8 cellular contexts compared by ENCODE assay signal in the genomic region with DNA sequence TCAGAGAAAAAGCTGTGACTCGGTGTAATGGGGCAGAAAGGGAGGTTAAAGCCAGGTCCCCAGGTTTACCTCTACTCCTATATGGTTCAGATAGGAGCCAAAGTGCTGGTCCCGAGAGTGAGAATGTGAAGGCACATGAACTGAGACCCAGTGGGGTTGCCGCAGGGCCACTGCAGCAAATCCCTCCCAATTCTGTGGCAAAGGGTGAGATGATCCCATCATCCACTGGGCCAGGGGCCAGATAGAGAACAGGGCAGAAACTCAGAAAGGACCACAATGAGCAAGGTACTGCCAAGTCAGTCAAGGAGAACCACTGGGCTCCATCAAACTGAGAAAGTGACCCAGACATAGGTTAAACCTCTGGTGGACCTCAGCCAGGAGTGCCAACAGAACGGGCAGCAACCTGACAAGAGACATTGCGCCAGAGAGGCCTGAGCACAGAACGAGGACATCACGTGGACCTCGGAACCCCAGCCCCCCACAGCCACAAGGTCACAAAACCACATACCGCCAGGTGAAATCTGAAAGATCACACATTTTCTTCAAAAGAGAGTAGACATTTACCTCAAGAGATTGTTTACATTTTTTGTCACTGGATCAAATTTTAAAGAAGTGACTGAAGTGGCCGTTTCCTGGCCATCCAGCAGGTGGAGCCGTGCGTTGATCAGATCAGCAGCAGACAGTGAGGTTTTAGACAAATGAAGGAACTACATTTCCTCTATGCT. TPM values are rescaled to one million over a fixed set of nuclear protein-coding genes. Genes with fewer than 3 reads are reported as not detected.
DNase-seq lines count a peak whose midpoint lies in the region; ATAC-seq and TF ChIP-seq lines count a peak whose summit lies in the region.

No MANE protein-coding gene starts in this region.

- intact Hi-C loops in esophagus muscularis mucosa (cut with DNase I), result loop anchor here (1.0 to 10.0 kb wide), 2 partner anchors 32 to 161 kb away; partner anchors contain the start of gene TM7SF3

- H2AFZ ChIP-seq in OCI-LY1 (ENCODE audit: low read length), result peak overlapping the region; percentile 73

- no peaks in the 10 kb centered on the region for H3K36me3 Mint-ChIP-seq in nephron (ENCODE audit: low read depth)

- H3K4me3 Mint-ChIP-seq in nephron, result no peak overlapping the region
- H3K4me3 Mint-ChIP-seq in stimulated activated naive CD8-positive, alpha-beta T cell treated with anti-CD3 and anti-CD28 coated beads, Interleukin-15, amount 100 ng/mL, for 72 hours, result no peak overlapping the region

- H3F3A ChIP-seq in OCI-LY1 (ENCODE audit: insufficient read depth, low read length), result 0 out of 2 replicates have a peak, but pooled peaks cover 4% of the 10 kb centered on the region

- 43% methylated on average over 9 of the region's 12 CpGs for WGBS in esophagus muscularis mucosa

- TF ChIP-seq POLR2A in esophagus muscularis mucosa (IDR thresholded peaks at IDR 0.05; ENCODE audit: low read depth), result no peak

- H4K20me1 ChIP-seq in OCI-LY1 (ENCODE audit: insufficient read depth, low read length), result no peaks in the 10 kb centered on the region

- no peaks in the 10 kb centered on the region for H3K9me3 Mint-ChIP-seq in nephron
- no peaks in the 10 kb centered on the region for H3K9me3 Mint-ChIP-seq in stimulated activated naive CD8-positive, alpha-beta T cell treated with anti-CD3 and anti-CD28 coated beads, Interleukin-15, amount 100 ng/mL, for 72 hours

- no peaks in the 10 kb centered on the region for H3K79me2 ChIP-seq in OCI-LY1 (ENCODE audit: insufficient read depth, low read length)

- no peak for TF ChIP-seq EP300 in esophagus muscularis mucosa (IDR thresholded peaks at IDR 0.05)

- peak; percentile 71 for ATAC-seq in GM19043 (IDR thresholded peaks at IDR 0.05; ENCODE audit: low read depth, unreplicated experiment)
- peak; percentile 91 for ATAC-seq in stimulated activated naive CD8-positive, alpha-beta T cell treated with anti-CD3 and anti-CD28 coated beads, Interleukin-15, amount 100 ng/mL, for 72 hours

- H3K9ac ChIP-seq in OCI-LY1 (ENCODE audit: low read length), result peak overlapping the region; percentile 3; the same call in 1 of the 2 replicates

- H3K36me3 ChIP-seq in OCI-LY1 (ENCODE audit: insufficient read depth, low read length) (no peaks in the 10 kb centered on the region), esophagus muscularis mucosa (no peaks in the 10 kb centered on the region)

- no peak overlapping the region for H3K27ac Mint-ChIP-seq in nephron
- no peak overlapping the region for H3K27ac Mint-ChIP-seq in stimulated activated naive CD8-positive, alpha-beta T cell treated with anti-CD3 and anti-CD28 coated beads, Interleukin-15, amount 100 ng/mL, for 72 hours

- H3K27ac ChIP-seq in OCI-LY1 (ENCODE audit: low read depth, low read length, poor library complexity, severe bottlenecking) (peak overlapping the region; percentile 63), esophagus muscularis mucosa (replicated peaks in 1 of 4) (no peak overlapping the region)

- DNase-seq in AML-193 (lab: John Stamatoyannopoulos, UW) (peak; percentile 78 to 86), HT-29 (ENCODE audit: low spot score) (peak; percentile 78), activated T-cell treated with anti-CD3 and anti-CD28 coated beads for 48 hours (ENCODE audit: low read depth) (peak; percentile 56), esophagus muscularis mucosa (ENCODE audit: extremely low spot score) (peak; percentile 91)
- peak; percentile 49 to 68 for DNase-seq in stimulated activated naive CD8-positive, alpha-beta T cell treated with anti-CD3 and anti-CD28 coated beads, Interleukin-15, amount 100 ng/mL, for 72 hours

- no peaks in the 10 kb centered on the region for H3K27me3 Mint-ChIP-seq in nephron (ENCODE audit: low read depth)
- H3K27me3 Mint-ChIP-seq in stimulated activated naive CD8-positive, alpha-beta T cell treated with anti-CD3 and anti-CD28 coated beads, Interleukin-15, amount 100 ng/mL, for 72 hours, result peaks cover 6% of the 10 kb centered on the region

- peak overlapping the region; percentile 24; the same call in 1 of the 2 replicates for H3K4me2 ChIP-seq in OCI-LY1 (ENCODE audit: low read length)

- H3K4me3 ChIP-seq in OCI-LY1 (ENCODE audit: low read depth, low read length, poor library complexity, severe bottlenecking) (no peak overlapping the region), esophagus muscularis mucosa (no peak overlapping the region)

- no peaks in the 10 kb centered on the region for H3K4me1 Mint-ChIP-seq in nephron
- no peaks in the 10 kb centered on the region for H3K4me1 Mint-ChIP-seq in stimulated activated naive CD8-positive, alpha-beta T cell treated with anti-CD3 and anti-CD28 coated beads, Interleukin-15, amount 100 ng/mL, for 72 hours

- H3K27me3 ChIP-seq in OCI-LY1 (ENCODE audit: insufficient read depth, low read length), result no peaks in the 10 kb centered on the region
- H3K27me3 ChIP-seq in esophagus muscularis mucosa, result no peaks in the 10 kb centered on the region

- TF ChIP-seq CTCF in OCI-LY1 (IDR thresholded peaks at IDR 0.05; ENCODE audit: low read length), result peak; percentile 96
- TF ChIP-seq CTCF in esophagus muscularis mucosa (IDR thresholded peaks at IDR 0.05), result peak; percentile 85 to 93 (median 86)
- TF ChIP-seq CTCF in nephron (IDR thresholded peaks at IDR 0.05; ENCODE audit: unreplicated experiment in 3 of 3), result peak; percentile 83 to 86 (median 84)

- H3K9me3 ChIP-seq in OCI-LY1 (ENCODE audit: low read length) (no peaks in the 10 kb centered on the region), esophagus muscularis mucosa (no peaks in the 10 kb centered on the region)

- peaks cover 39% of the 10 kb centered on the region for H3K4me1 ChIP-seq in OCI-LY1 (ENCODE audit: insufficient read depth, low read length, severe bottlenecking)
- peaks cover 0 to 10% (median 3%) of the 10 kb centered on the region in 4 donors for H3K4me1 ChIP-seq in esophagus muscularis mucosa

- no peaks in the 10 kb centered on the region for H3K9me2 ChIP-seq in OCI-LY1 (ENCODE audit: low read depth, low read length)

RNA-seq across cellular contexts. Expression of gene ITPR2, which starts 20.5 kb away (rescaled TPM):
- 10.8 and 12.2 TPM in 2 replicates for total RNA-seq in HT-29 (2014; rRNA removed; shearing (Covaris generic))
- total RNA-seq in esophagus muscularis mucosa, result 10 to 100 TPM; 23.7 to 26.6 (median 25.4) TPM
